Comparison of ENCODE assay signal across 30 cellular contexts in genomic region chrX:103818844-103819243, GRCh38. TPM values are rescaled to one million over a fixed set of nuclear protein-coding genes. Genes with fewer than 3 reads are reported as not detected.
DNase-seq lines count a peak whose midpoint lies in the region; TF ChIP-seq lines count a peak whose summit lies in the region.
"Had no signal": no experiment of that assay in that cellular context is flagged by ENCODE, and none has a peak within 500 bp of the region (broad histone marks: within the 10 kb centered on the region; RNA-seq: fewer than 3 reads in every experiment).

No MANE protein-coding gene starts in this region.

- H3K4me3 ChIP-seq in adipocyte (ENCODE audit: low read length): no peak overlapping the region
- H3K4me3 ChIP-seq in fibroblast of the aortic adventitia (ENCODE audit: low read depth, low read length): no peak overlapping the region
- H3K4me3 ChIP-seq: cardiac muscle cell, gastrocnemius medialis, neural progenitor cell, right atrium auricular region had no signal

- no peak for TF ChIP-seq CTCF in fibroblast of the aortic adventitia (IDR thresholded peaks at IDR 0.05; ENCODE audit: insufficient read depth, low read length)

- H3K4me1 ChIP-seq in adipocyte (ENCODE audit: control insufficient read depth, insufficient read depth, low read length): no peaks in the 10 kb centered on the region
- H3K4me1 ChIP-seq: gastrocnemius medialis, neural progenitor cell, parathyroid adenoma, right atrium auricular region had no signal

- DNase-seq in NOMO-1 (lab: John Stamatoyannopoulos, UW; ENCODE audit: unreplicated experiment in 2 of 2) (peak; percentile 49 to 67), NOMO-1 treated with dmso at 0.1 percent for 144 hours (lab: John Stamatoyannopoulos, UW; ENCODE audit: unreplicated experiment) (no peak), adipocyte (ENCODE audit: low read depth) (peak; percentile 49), fibroblast of the aortic adventitia (ENCODE audit: low read depth) (peak; percentile 56), renal cortical epithelial cell (ENCODE audit: low read depth) (peak; percentile 25), cerebellar cortex (ENCODE audit: low spot score) (no peak), NCI-H748 treated with DMSO at 0.1 percent for 48 hours (lab: John Stamatoyannopoulos, UW) (no peak), DMS53 (lab: John Stamatoyannopoulos, UW) (no peak)
- DNase-seq: 8988T; activated CD8-positive, alpha-beta T cell treated with anti-CD3 and anti-CD28 coated beads, Interleukin-2, amount 10 ng/mL, durations not matched to agents 7 days and 5 days; activated naive CD4-positive, alpha-beta T cell treated with anti-CD3 and anti-CD28 coated beads for 36 hours; AML-193; amniotic stem cell; CD4-positive, alpha-beta memory T cell; cortex of kidney; effector memory CD4-positive, alpha-beta T cell; gastrocnemius medialis; hypothalamus; RPMI8226; SK-N-SH; stimulated activated CD4-positive, alpha-beta T cell treated with anti-CD3 and anti-CD28 coated beads, Interleukin-1b, Interleukin-23, amount 100 ng/mL, for 48 hours; stimulated activated naive CD4-positive, alpha-beta T cell treated with Interleukin-2 at 50 U/mL for 16 hours had no signal

- H3K9me3 ChIP-seq in adipocyte (ENCODE audit: control insufficient read depth, low read length): no peaks in the 10 kb centered on the region
- H3K9me3 ChIP-seq: gastrocnemius medialis, right atrium auricular region, SK-N-SH had no signal

- no peaks in the 10 kb centered on the region for H3K36me3 ChIP-seq in adipocyte (ENCODE audit: control insufficient read depth, insufficient read depth, low read length, severe bottlenecking)
- H3K36me3 ChIP-seq: cardiac muscle cell, gastrocnemius medialis, neural progenitor cell, right atrium auricular region had no signal

- peaks cover 11% of the 10 kb centered on the region for H3K27me3 ChIP-seq in adipocyte (replicated peaks; ENCODE audit: control insufficient read depth, insufficient read depth, low read length)
- H3K27me3 ChIP-seq: cardiac muscle cell, gastrocnemius medialis, right atrium auricular region had no signal

- no peak overlapping the region for H3K9ac ChIP-seq in adipocyte (ENCODE audit: low read length)
- H3K9ac ChIP-seq: neural progenitor cell, parathyroid adenoma, SK-N-SH had no signal

RNA-seq across cellular contexts. Expression of gene RAB9B, which starts 13.2 kb away (rescaled TPM):
- 1.9 and 2.6 TPM in 2 replicates for total RNA-seq in fibroblast of the aortic adventitia (ENCODE audit: low replicate concordance)
- 1.9 and 3.4 TPM in 2 replicates for total RNA-seq in renal cortical epithelial cell
- total RNA-seq: left lobe of liver had no signal

RNA-seq across cellular contexts. Expression of gene PLP1, which starts 42.2 kb away (rescaled TPM):
- total RNA-seq in fibroblast of the aortic adventitia (ENCODE audit: low replicate concordance): 2.3 TPM in 1 of 2 replicates, not detected in the other
- 0.17 TPM in 1 of 2 replicates, not detected in the other for total RNA-seq in renal cortical epithelial cell
- total RNA-seq: activated CD8-positive, alpha-beta T cell treated with anti-CD3 and anti-CD28 coated beads, Interleukin-2, amount 10 ng/mL, durations not matched to agents 7 days and 5 days; activated naive CD4-positive, alpha-beta T cell treated with anti-CD3 and anti-CD28 coated beads for 36 hours; CD4-positive, alpha-beta memory T cell; epithelial cell of proximal tubule; OCI-LY7; T-helper 2 cell treated with Interferon-gamma antibody and Interleukin-4, amounts not matched to agents 100 ng/mL and 5 ng/mL, for 36 hours had no signal

Comparison
In these comparisons a context has a peak if more than half of its experiments do, and no peak if none do; other contexts are left out.
1. DNase-seq: peak in NOMO-1 (2 of 2), adipocyte (single experiment), fibroblast of the aortic adventitia (single experiment) and renal cortical epithelial cell (single experiment); none in NOMO-1 treated with dmso at 0.1 percent for 144 hours (single experiment), cerebellar cortex (single experiment), NCI-H748 treated with DMSO at 0.1 percent for 48 hours (single experiment) and DMS53 (single experiment).